8 cellular contexts compared by ENCODE assay signal in the genomic region with DNA sequence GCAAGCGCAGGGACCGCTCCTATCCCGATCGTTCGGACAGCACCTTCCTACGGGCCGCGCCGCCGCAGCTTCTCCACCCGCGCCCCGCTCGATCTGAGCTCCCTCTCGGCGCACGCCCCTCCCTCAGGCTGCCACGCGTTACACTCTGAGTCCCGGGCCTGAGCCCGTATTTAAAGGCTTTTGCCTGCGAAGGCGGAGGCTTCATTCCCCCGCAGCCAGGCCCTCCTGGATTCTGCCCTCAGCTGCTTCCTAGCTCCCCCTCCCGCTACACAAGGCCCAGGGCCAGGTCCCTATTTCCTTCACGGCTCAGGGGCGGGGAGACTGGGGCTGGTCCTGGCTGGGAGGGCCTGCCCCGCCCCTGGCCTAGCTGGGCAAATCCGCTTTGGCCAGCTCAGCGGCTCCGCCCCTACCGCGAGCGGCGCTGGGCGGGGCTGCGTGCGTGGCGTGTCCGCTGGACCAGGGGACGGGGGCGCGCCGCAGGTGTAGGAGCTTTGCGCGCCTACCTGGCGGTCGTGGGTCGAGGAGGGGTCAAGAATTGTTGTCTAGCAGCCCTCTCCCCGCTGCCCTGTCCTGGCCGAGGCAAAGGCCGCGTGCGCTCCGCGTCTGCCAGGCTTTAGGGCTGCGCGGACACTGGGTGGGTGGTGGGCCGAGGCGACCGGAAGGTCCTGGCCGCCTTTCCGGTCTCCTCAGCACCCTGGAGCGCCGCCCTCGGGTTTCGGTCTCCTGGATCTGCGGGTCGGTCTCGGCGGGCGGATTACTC. TPM values are rescaled to one million over a fixed set of nuclear protein-coding genes. Genes with fewer than 3 reads are reported as not detected.
A peak's percentile ranks its signal among the peaks of the same experiment; 100 is the strongest.
DNase-seq lines count a peak whose midpoint lies in the region; ATAC-seq and TF ChIP-seq lines count a peak whose summit lies in the region.

A gene (minus strand): TSS at position 144 of the 760 bp plus-strand sequence. CDS start 5,927 bp downstream, outside the sequence.

- H3K36me3 Mint-ChIP-seq in CD14-positive monocyte, result peaks cover 17 to 20% of the 10 kb centered on the region in 2 donors
- H3K36me3 Mint-ChIP-seq in dendritic cell treated with granulocyte-macrophage colony-stimulating factor and Interleukin-4, amounts not matched to agents 40 ng/mL and 50 ng/mL, for 4 days (ENCODE audit: low read depth), result peaks cover 38% of the 10 kb centered on the region

- H3K4me1 ChIP-seq in left lung, result peaks cover 9 to 28% of the 10 kb centered on the region in 2 donors

- peak within 1 kb of the TSS; percentile 66 to 96 (median 88) for H3K27ac Mint-ChIP-seq in CD14-positive monocyte
- H3K27ac Mint-ChIP-seq in dendritic cell treated with granulocyte-macrophage colony-stimulating factor and Interleukin-4, amounts not matched to agents 40 ng/mL and 50 ng/mL, for 4 days, result peak within 1 kb of the TSS; percentile 93

- peak; percentile 95 for ATAC-seq in GM19372 (IDR thresholded peaks at IDR 0.05; ENCODE audit: low read depth, unreplicated experiment)
- ATAC-seq in HG03558 (IDR thresholded peaks at IDR 0.05; ENCODE audit: extremely low read depth, unreplicated experiment), result peak; percentile 84
- ATAC-seq in left lung, result peak; percentile 97

- peaks cover 0 to 2% (median 0%) of the 10 kb centered on the region in 3 donors for H3K27me3 Mint-ChIP-seq in CD14-positive monocyte (ENCODE audit: low read depth in 3 of 3)
- H3K27me3 Mint-ChIP-seq in dendritic cell treated with granulocyte-macrophage colony-stimulating factor and Interleukin-4, amounts not matched to agents 40 ng/mL and 50 ng/mL, for 4 days, result no peaks in the 10 kb centered on the region

- TF ChIP-seq CTCF in CD14-positive monocyte (IDR thresholded peaks at IDR 0.05) (no peak), left lung (IDR thresholded peaks at IDR 0.05) (no peak)

- peaks cover 22% of the 10 kb centered on the region for H3K4me1 Mint-ChIP-seq in CD14-positive monocyte
- H3K4me1 Mint-ChIP-seq in dendritic cell treated with granulocyte-macrophage colony-stimulating factor and Interleukin-4, amounts not matched to agents 40 ng/mL and 50 ng/mL, for 4 days (ENCODE audit: low read depth), result peaks cover 19% of the 10 kb centered on the region

- intact Hi-C loops in CD14-positive monocyte (cut with micrococcal nuclease) (loop anchor here (5.0 to 10.0 kb wide), 4 partner anchors 45 to 110 kb away; a partner anchor contains a TSS), left lung (cut with DNase I) (loop anchor here in 1 of 2 donors (10.0 kb wide), 1 partner anchor 107 kb away; a partner anchor contains a TSS)
- intact Hi-C loops in dendritic cell treated with granulocyte-macrophage colony-stimulating factor and Interleukin-4, amounts not matched to agents 40 ng/mL and 50 ng/mL, for 4 days (cut with micrococcal nuclease), result loop anchor here (2.0 to 5.0 kb wide), 2 partner anchors 70 to 111 kb away; a partner anchor contains a TSS

- DNase-seq in CD14-positive monocyte (ENCODE audit: low spot score) (peak; percentile 87), NCI-H748 treated with DMSO at 0.1 percent for 48 hours (lab: John Stamatoyannopoulos, UW) (peak; percentile 85), left lung (peak; percentile 97 to 99)
- DNase-seq in activated CD4-positive, alpha-beta T cell treated with anti-CD3 and anti-CD28 coated beads, Interleukin-2, amount 50 U/mL, for 24 hours (ENCODE audit: low read depth in 1 of 2, low spot score in 1 of 2), result peak; percentile 79 to 83
- DNase-seq in stimulated activated CD4-positive, alpha-beta T cell treated with anti-CD3 and anti-CD28 coated beads, Interleukin-2, amount 100 ng/mL, for 48 hours, result peak; percentile 88

- H3K27me3 ChIP-seq in left lung, result no peaks in the 10 kb centered on the region

- H3K4me3 Mint-ChIP-seq in CD14-positive monocyte, result peak within 1 kb of the TSS; percentile 99 to 100
- peak within 1 kb of the TSS; percentile 99 for H3K4me3 Mint-ChIP-seq in dendritic cell treated with granulocyte-macrophage colony-stimulating factor and Interleukin-4, amounts not matched to agents 40 ng/mL and 50 ng/mL, for 4 days

- H3K4me3 ChIP-seq in left lung, result peak within 1 kb of the TSS; percentile 76 to 88

- H3K9me3 Mint-ChIP-seq in CD14-positive monocyte, result peaks cover 14 to 24% (median 21%) of the 10 kb centered on the region in 7 donors
- H3K9me3 Mint-ChIP-seq in dendritic cell treated with granulocyte-macrophage colony-stimulating factor and Interleukin-4, amounts not matched to agents 40 ng/mL and 50 ng/mL, for 4 days, result peaks cover 21% of the 10 kb centered on the region

- peaks cover 0 to 9% of the 10 kb centered on the region in 2 donors for H3K36me3 ChIP-seq in left lung

- H3K9me3 ChIP-seq in left lung, result peaks cover 0 to 5% of the 10 kb centered on the region in 2 donors

- peak within 1 kb of the TSS; percentile 89 to 95 for H3K27ac ChIP-seq in left lung

RNA-seq across cellular contexts. Expression of the gene that starts here (rescaled TPM):
- 10 to 100 TPM; 16.7 to 19.7 TPM for polyA plus RNA-seq in CD14-positive monocyte
- 100 to 1,000 TPM in 1 of 2 donors, 10 to 100 TPM in 1; 62.8 to 104 TPM for total RNA-seq in left lung

Comparison
In these comparisons a context has a peak if more than half of its experiments do, and no peak if none do; other contexts are left out.
1. Peak in every context shown above with its lines: DNase-seq, ATAC-seq, H3K4me3 ChIP-seq and H3K27ac ChIP-seq.